In the genomic region with DNA sequence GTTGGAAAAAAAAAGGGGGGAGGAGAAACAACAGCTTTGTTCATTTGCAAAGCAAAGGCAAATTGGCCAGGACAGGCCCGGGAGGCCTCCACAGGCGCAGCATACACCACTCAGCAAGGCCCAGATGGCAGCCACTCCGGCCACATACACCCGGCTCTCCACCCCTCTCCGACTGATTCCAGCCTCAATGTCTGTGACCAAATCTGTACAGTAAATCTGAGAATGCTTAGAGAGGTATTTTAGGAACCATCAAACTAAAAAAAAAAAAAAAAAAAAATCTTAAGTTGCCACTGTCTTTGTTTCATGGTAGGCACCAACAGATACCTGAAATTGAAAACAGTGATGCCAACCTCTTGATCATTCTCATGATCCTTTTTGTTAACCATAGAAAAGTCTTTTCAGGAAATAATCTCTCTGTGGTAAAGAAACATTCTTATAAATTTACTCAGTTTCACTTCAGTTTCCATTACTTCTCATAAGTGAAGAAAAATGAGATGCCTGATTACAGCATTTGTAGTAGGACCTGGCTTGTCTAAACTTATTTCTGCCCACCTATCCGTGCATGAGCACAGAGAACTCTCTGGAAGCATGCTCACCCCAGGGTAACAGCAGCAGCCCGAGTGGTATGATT, we compare ENCODE assay signal across 8 cellular contexts. TPM values are rescaled to one million over a fixed set of nuclear protein-coding genes. Genes with fewer than 3 reads are reported as not detected.
DNase-seq lines count a peak whose midpoint lies in the region; ATAC-seq and TF ChIP-seq lines count a peak whose summit lies in the region.

No MANE protein-coding gene starts in this region.

- H2BK15ac ChIP-seq in IMR-90 (ENCODE audit: low read depth, low read length) = no peak overlapping the region

- H3K36me3 Mint-ChIP-seq in immature natural killer cell = peaks cover 0 to 2% (median 0%) of the 10 kb centered on the region in 3 donors
- H3K36me3 Mint-ChIP-seq in neural progenitor cell = peaks cover 2% of the 10 kb centered on the region

- ATAC-seq in GM21367 (IDR thresholded peaks at IDR 0.05; ENCODE audit: unreplicated experiment) (peak; percentile 47), IMR-90 (ENCODE audit: low read depth) (no peak)

- no peak overlapping the region for H3K4me3 ChIP-seq in GM12865 (ENCODE audit: low read depth, low read length)
- no peak overlapping the region for H3K4me3 ChIP-seq in IMR-90 (ENCODE audit: insufficient read depth, low read depth, low read length)
- H3K4me3 ChIP-seq in neural progenitor cell = no peak overlapping the region

- no peak overlapping the region for H2AK5ac ChIP-seq in IMR-90 (ENCODE audit: low read depth, low read length)

- no TSS peak for BruUV-seq in IMR-90 (replicated peaks; lab: Mats Ljungman, UMichigan)

- H2AK9ac ChIP-seq in IMR-90 (replicated peaks; ENCODE audit: low read depth, low read length, poor library complexity) = no peak overlapping the region

- H3K4me2 ChIP-seq in IMR-90 (ENCODE audit: low read depth, low read length) = 0 out of 2 replicates have a peak overlapping the region, but pooled peaks have one; percentile 33
- no peak overlapping the region for H3K4me2 ChIP-seq in neural progenitor cell

- H3K9ac ChIP-seq in IMR-90 (ENCODE audit: low read depth, low read length) (no peak overlapping the region), neural progenitor cell (no peak overlapping the region)

- no peak overlapping the region for H4K5ac ChIP-seq in IMR-90 (ENCODE audit: low read depth, low read length)

- intact Hi-C loops in IMR-90 (cut with micrococcal nuclease) = no loop called here

- peaks cover 41% of the 10 kb centered on the region for H3F3A ChIP-seq in neural progenitor cell (ENCODE audit: low read depth)

- peaks cover 96 to 98% of the 10 kb centered on the region in 2 donors for H3K4me1 Mint-ChIP-seq in immature natural killer cell
- peaks cover 74% of the 10 kb centered on the region for H3K4me1 Mint-ChIP-seq in neural progenitor cell

- 0 out of 2 replicates have a peak overlapping the region, but pooled peaks have one; percentile 19 for H3K4ac ChIP-seq in IMR-90 (ENCODE audit: low read depth, low read length)

- peaks cover 6 to 24% (median 11%) of the 10 kb centered on the region in 3 donors for H3K27me3 Mint-ChIP-seq in immature natural killer cell (ENCODE audit: low read depth in 3 of 3)
- H3K27me3 Mint-ChIP-seq in neural progenitor cell (ENCODE audit: insufficient read depth, low read depth) = peaks cover 7% of the 10 kb centered on the region

- in situ Hi-C loops in IMR-90 (cut with MboI; ENCODE audit: low sequenced_read_pairs) = no loop called here

- peaks cover 8% of the 10 kb centered on the region for H3K79me2 ChIP-seq in neural progenitor cell (ENCODE audit: low read depth)

- no peak overlapping the region for H3K27ac ChIP-seq in IMR-90 (ENCODE audit: insufficient read depth, low read length)
- H3K27ac ChIP-seq in neural progenitor cell = no peak overlapping the region

- dilution Hi-C loops in IMR-90 (cut with HindIII; ENCODE audit: low sequenced_read_pairs, unreplicated experiment) = no loop called here

- H3K9me3 Mint-ChIP-seq in immature natural killer cell = no peaks in the 10 kb centered on the region
- no peaks in the 10 kb centered on the region for H3K9me3 Mint-ChIP-seq in neural progenitor cell

- H3K36me3 ChIP-seq in IMR-90 (ENCODE audit: control insufficient read depth, insufficient read depth, low read length) (no peaks in the 10 kb centered on the region), neural progenitor cell (no peaks in the 10 kb centered on the region)

- H4K20me1 ChIP-seq in IMR-90 (ENCODE audit: insufficient read depth, low read length) (peaks cover 58% of the 10 kb centered on the region), neural progenitor cell (ENCODE audit: low read depth) (peaks cover 100% of the 10 kb centered on the region)

- peak overlapping the region; percentile 10 to 71 (median 59) for H3K4me3 Mint-ChIP-seq in immature natural killer cell
- H3K4me3 Mint-ChIP-seq in neural progenitor cell = no peak overlapping the region

- H3K9me3 ChIP-seq in IMR-90 (ENCODE audit: control insufficient read depth, insufficient read depth, low read length) (no peaks in the 10 kb centered on the region), neural progenitor cell (ENCODE audit: low read depth) (no peaks in the 10 kb centered on the region)

- no peak for TF ChIP-seq POLR2A in IMR-90 (IDR thresholded peaks at IDR 0.05; ENCODE audit: low read depth, low read length)

- H3K4me1 ChIP-seq in IMR-90 (ENCODE audit: control insufficient read depth, insufficient read depth, low read length) (peaks cover 36% of the 10 kb centered on the region), neural progenitor cell (peaks cover 31% of the 10 kb centered on the region)

- H3K27me3 ChIP-seq in IMR-90 (ENCODE audit: control insufficient read depth, insufficient read depth, low read length) (no peaks in the 10 kb centered on the region), neural progenitor cell (peaks cover 99% of the 10 kb centered on the region)

- no peak overlapping the region for H2BK5ac ChIP-seq in IMR-90 (ENCODE audit: low read depth, low read length, poor library complexity, severe bottlenecking)

- H3K79me1 ChIP-seq in IMR-90 (ENCODE audit: low read depth in 1 of 2, low read length in 2 of 2) = peaks cover 42 to 85% of the 10 kb centered on the region in 2 experiments

- no peak overlapping the region for H3K23ac ChIP-seq in IMR-90 (ENCODE audit: low read depth, low read length)

- DNase-seq in GM12865 (ENCODE audit: low read depth) (peak; percentile 85), IMR-90 (no peak), immature natural killer cell (no peak), neural progenitor cell (ENCODE audit: low spot score) (no peak), HuH-7 (ENCODE audit: low spot score) (no peak), cortex of kidney (lab: John Stamatoyannopoulos, UW) (no peak), SIG-M5 treated with dmso at 0.1 percent for 504 hours (lab: John Stamatoyannopoulos, UW; ENCODE audit: unreplicated experiment) (no peak)

- no peak overlapping the region for H4K91ac ChIP-seq in IMR-90 (ENCODE audit: insufficient read depth, low read depth, low read length)

- TF ChIP-seq RAD21 in IMR-90 (IDR thresholded peaks at IDR 0.05; ENCODE audit: low read length) = no peak

- H4K8ac ChIP-seq in IMR-90 (ENCODE audit: low read depth in 2 of 2, low read length in 2 of 2) = no peak overlapping the region

- peaks cover 20% of the 10 kb centered on the region for H3K9me1 ChIP-seq in IMR-90 (ENCODE audit: insufficient read depth, low read length)

- CTCF ChIA-PET in IMR-90 (lab: Yijun Ruan, JAX) = interaction anchor here (0.5 kb wide), 1 partner anchor 192 kb away, joined by 3 read pairs; no protein-coding TSS in a partner anchor

- POLR2A ChIA-PET in IMR-90 (lab: Charles Lee; ENCODE audit: unreplicated experiment) = no interaction called here

- no peak overlapping the region for H2BK120ac ChIP-seq in IMR-90 (ENCODE audit: low read depth, low read length)

- no peak overlapping the region for H2AFZ ChIP-seq in IMR-90 (replicated peaks; ENCODE audit: low read length, poor library complexity)
- H2AFZ ChIP-seq in neural progenitor cell (replicated peaks) = no peak overlapping the region

- H2BK20ac ChIP-seq in IMR-90 (ENCODE audit: low read depth, low read length) = no peak overlapping the region

- no peak overlapping the region for H3K18ac ChIP-seq in IMR-90 (ENCODE audit: low read depth, low read length)

- TF ChIP-seq CTCF in GM12865 (IDR thresholded peaks at IDR 0.05; ENCODE audit: insufficient read depth, low read depth, low read length, missing control alignments) = no peak
- no peak for TF ChIP-seq CTCF in IMR-90 (conservative IDR thresholded peaks at IDR 0.05; ENCODE audit: low read depth, low read length)
- TF ChIP-seq CTCF in neural progenitor cell (IDR thresholded peaks at IDR 0.05) = no peak

- no peak overlapping the region for H3K14ac ChIP-seq in IMR-90 (replicated peaks; ENCODE audit: low read depth, low read length)

- H3K56ac ChIP-seq in IMR-90 (ENCODE audit: extremely low read depth, insufficient read depth, low read length) = no peak overlapping the region

- WGBS in IMR-90 (ENCODE audit: extremely low coverage in 2 of 2, insufficient read length in 1 of 2), 2 experiments = no CpG with 5 or more reads among the region's 7 CpGs

- H3K27ac Mint-ChIP-seq in immature natural killer cell (peak overlapping the region; percentile 42 to 84 (median 64)), neural progenitor cell (no peak overlapping the region)

TF ChIP-seq in IMR-90, 13 proteins besides CTCF, POLR2A, EP300 and RAD21 (continues in another document):
- TF ChIP-seq RCOR1 (IDR thresholded peaks at IDR 0.05; ENCODE audit: insufficient replicate concordance, low read length) (no peak), CHD1 (IDR thresholded peaks at IDR 0.05; ENCODE audit: low read depth, low read length) (no peak), BHLHE40 (IDR thresholded peaks at IDR 0.05; ENCODE audit: low read depth, low read length) (no peak), CEBPB (IDR thresholded peaks at IDR 0.05; ENCODE audit: low read depth, low read length) (no peak), SMC3 (IDR thresholded peaks at IDR 0.05; ENCODE audit: low read depth, low read length) (no peak), NFE2L2 (IDR thresholded peaks at IDR 0.05; ENCODE audit: low read depth, low read length) (no peak), MAFK (IDR thresholded peaks at IDR 0.05; ENCODE audit: low read depth, low read length) (no peak), MXI1 (IDR thresholded peaks at IDR 0.05; ENCODE audit: borderline replicate concordance, low read depth, low read length) (no peak), USF2 (IDR thresholded peaks at IDR 0.05; ENCODE audit: low read depth, low read length) (no peak)

RNA-seq across cellular contexts. Expression of gene VPS37B, which starts 20.2 kb away (rescaled TPM):
- total RNA-seq in IMR-90 (2012; rRNA removed) (8.6 and 13.9 TPM in 2 replicates), neural progenitor cell (ENCODE audit: low replicate concordance) (19.4 and 23.9 TPM in 2 replicates)
- polyA plus RNA-seq in IMR-90 (2012; rRNA removed) (25.7 and 29.9 TPM in 2 replicates), immature natural killer cell (10 to 100 TPM; 39.5 to 70.1 (median 43.6) TPM)
- 30.2 and 32.2 TPM in 2 replicates for polyA plus RNA-seq in IMR-90 (2012; cell fraction: cytosol; rRNA removed)
- 46.1 and 46.4 TPM in 2 replicates for polyA plus RNA-seq in IMR-90 (2012; cell fraction: nucleus; rRNA removed; ENCODE audit: low replicate concordance)

RNA-seq across cellular contexts. Expression of gene HIP1R, which starts 40.4 kb away (rescaled TPM):
- total RNA-seq in IMR-90 (2012; rRNA removed) (9.7 and 13.8 TPM in 2 replicates), neural progenitor cell (ENCODE audit: low replicate concordance) (19.3 and 25.6 TPM in 2 replicates)
- polyA plus RNA-seq in IMR-90 (2012; rRNA removed) (18.5 and 20.7 TPM in 2 replicates), immature natural killer cell (10 to 100 TPM in 1 of 3 donors, 1 to 10 TPM in 2; 4.4 to 14.6 (median 5.1) TPM)
- 9.6 and 10.4 TPM in 2 replicates for polyA plus RNA-seq in IMR-90 (2012; cell fraction: cytosol; rRNA removed)
- 96.7 and 158 TPM in 2 replicates for polyA plus RNA-seq in IMR-90 (2012; cell fraction: nucleus; rRNA removed; ENCODE audit: low replicate concordance)
